ENCODE assay signal across 1 cellular context in the genomic region with DNA sequence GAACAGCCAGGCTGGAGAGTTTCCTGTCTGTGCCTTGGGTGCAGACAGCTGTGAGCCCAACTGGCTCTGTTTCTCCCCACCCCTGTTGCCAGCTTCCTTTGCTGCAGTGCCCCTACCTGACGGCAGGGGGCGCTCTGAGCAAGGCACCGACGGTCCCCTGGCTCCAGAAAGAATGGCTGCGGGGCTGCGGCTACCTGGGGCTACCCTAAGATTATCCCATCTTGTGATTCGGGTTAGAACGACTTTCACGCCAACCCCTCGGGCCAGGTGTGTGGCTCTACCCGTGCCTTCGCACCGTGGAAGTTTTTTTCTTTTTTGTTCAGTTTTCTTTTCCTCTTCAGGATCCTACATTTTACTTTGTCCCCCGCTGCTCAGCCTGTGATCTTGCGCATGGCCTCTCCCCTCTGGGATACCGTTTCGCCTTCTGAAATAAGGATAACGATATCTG.
TF ChIP-seq lines count a peak whose summit lies in the region.

No MANE protein-coding gene starts in this region.

TF ChIP-seq in GM12878, 131 proteins besides CTCF, POLR2A, EP300 and RAD21 (continued from another document):
- TF ChIP-seq, protein P1, sequence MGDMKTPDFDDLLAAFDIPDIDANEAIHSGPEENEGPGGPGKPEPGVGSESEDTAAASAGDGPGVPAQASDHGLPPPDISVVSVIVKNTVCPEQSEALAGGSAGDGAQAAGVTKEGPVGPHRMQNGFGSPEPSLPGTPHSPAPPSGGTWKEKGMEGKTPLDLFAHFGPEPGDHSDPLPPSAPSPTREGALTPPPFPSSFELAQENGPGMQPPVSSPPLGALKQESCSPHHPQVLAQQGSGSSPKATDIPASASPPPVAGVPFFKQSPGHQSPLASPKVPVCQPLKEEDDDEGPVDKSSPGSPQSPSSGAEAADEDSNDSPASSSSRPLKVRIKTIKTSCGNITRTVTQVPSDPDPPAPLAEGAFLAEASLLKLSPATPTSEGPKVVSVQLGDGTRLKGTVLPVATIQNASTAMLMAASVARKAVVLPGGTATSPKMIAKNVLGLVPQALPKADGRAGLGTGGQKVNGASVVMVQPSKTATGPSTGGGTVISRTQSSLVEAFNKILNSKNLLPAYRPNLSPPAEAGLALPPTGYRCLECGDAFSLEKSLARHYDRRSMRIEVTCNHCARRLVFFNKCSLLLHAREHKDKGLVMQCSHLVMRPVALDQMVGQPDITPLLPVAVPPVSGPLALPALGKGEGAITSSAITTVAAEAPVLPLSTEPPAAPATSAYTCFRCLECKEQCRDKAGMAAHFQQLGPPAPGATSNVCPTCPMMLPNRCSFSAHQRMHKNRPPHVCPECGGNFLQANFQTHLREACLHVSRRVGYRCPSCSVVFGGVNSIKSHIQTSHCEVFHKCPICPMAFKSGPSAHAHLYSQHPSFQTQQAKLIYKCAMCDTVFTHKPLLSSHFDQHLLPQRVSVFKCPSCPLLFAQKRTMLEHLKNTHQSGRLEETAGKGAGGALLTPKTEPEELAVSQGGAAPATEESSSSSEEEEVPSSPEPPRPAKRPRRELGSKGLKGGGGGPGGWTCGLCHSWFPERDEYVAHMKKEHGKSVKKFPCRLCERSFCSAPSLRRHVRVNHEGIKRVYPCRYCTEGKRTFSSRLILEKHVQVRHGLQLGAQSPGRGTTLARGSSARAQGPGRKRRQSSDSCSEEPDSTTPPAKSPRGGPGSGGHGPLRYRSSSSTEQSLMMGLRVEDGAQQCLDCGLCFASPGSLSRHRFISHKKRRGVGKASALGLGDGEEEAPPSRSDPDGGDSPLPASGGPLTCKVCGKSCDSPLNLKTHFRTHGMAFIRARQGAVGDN (IDR thresholded peaks at IDR 0.05) = no peak
- no peak for TF ChIP-seq EED (IDR thresholded peaks at IDR 0.05; ENCODE audit: low read depth)
- TF ChIP-seq YY1 (IDR thresholded peaks at IDR 0.05; ENCODE audit: low read depth, low read length) = peak; percentile 92
- TF ChIP-seq WRNIP1 (IDR thresholded peaks at IDR 0.05; ENCODE audit: borderline replicate concordance, low read depth, low read length) = 0 out of 2 replicates have a peak, but pooled peaks have one; percentile 38
- TF ChIP-seq POU2F2 (IDR thresholded peaks at IDR 0.05; ENCODE audit: borderline replicate concordance, low read depth, low read length) = 0 out of 3 replicates have a peak, but pooled peaks have one; percentile 15
- TF ChIP-seq YBX1 (IDR thresholded peaks at IDR 0.05) = no peak
- 0 out of 4 replicates have a peak, but pooled peaks of 1 of the 2 experiments have one; percentile 22 for TF ChIP-seq BHLHE40 (IDR thresholded peaks at IDR 0.05; ENCODE audit: borderline replicate concordance in 1 of 2, low read depth in 2 of 2, low read length in 1 of 2)
- 0 out of 2 replicates have a peak, but pooled peaks have one; percentile 26 for TF ChIP-seq ZNF207 (IDR thresholded peaks at IDR 0.05; ENCODE audit: borderline replicate concordance)
